In genomic region chr7:52498319-52498718, GRCh38 we compare ENCODE assay signal across 20 cellular contexts.
"Had no signal": no experiment of that assay in that cellular context is flagged by ENCODE, and none has a peak within 500 bp of the region (broad histone marks: within the 10 kb centered on the region; RNA-seq: fewer than 3 reads in every experiment).

No MANE protein-coding gene starts in this region.

- H3K4me3 Mint-ChIP-seq: activated CD8-positive, alpha-beta memory T cell treated with anti-CD3 and anti-CD28 coated beads, Interleukin-2, amount 10 ng/mL, durations not matched to agents 7 days and 5 days; activated naive CD4-positive, alpha-beta T cell treated with anti-CD3 and anti-CD28 coated beads for 36 hours; activated naive CD8-positive, alpha-beta T cell treated with anti-CD3 and anti-CD28 coated beads, Interleukin-2, amount 50 U/mL, for 24 hours; dendritic cell treated with granulocyte-macrophage colony-stimulating factor and Interleukin-4, amounts not matched to agents 40 ng/mL and 50 ng/mL, for 4 days; immature natural killer cell; mesothelial cell of epicardium had no signal

- H3K9ac ChIP-seq: parathyroid adenoma had no signal

- H3K9me3 ChIP-seq: breast epithelium had no signal

- ATAC-seq: activated CD8-positive, alpha-beta memory T cell treated with anti-CD3 and anti-CD28 coated beads, Interleukin-2, amount 10 ng/mL, durations not matched to agents 7 days and 5 days; activated naive CD8-positive, alpha-beta T cell treated with anti-CD3 and anti-CD28 coated beads, Interleukin-2, amount 50 U/mL, for 24 hours had no signal

- H3K4me1 Mint-ChIP-seq: activated CD8-positive, alpha-beta memory T cell treated with anti-CD3 and anti-CD28 coated beads, Interleukin-2, amount 10 ng/mL, durations not matched to agents 7 days and 5 days; activated naive CD8-positive, alpha-beta T cell treated with anti-CD3 and anti-CD28 coated beads, Interleukin-2, amount 50 U/mL, for 24 hours; immature natural killer cell had no signal

- H3K9me3 Mint-ChIP-seq: activated naive CD4-positive, alpha-beta T cell treated with anti-CD3 and anti-CD28 coated beads for 36 hours; dendritic cell treated with granulocyte-macrophage colony-stimulating factor and Interleukin-4, amounts not matched to agents 40 ng/mL and 50 ng/mL, for 4 days; mesothelial cell of epicardium had no signal

- H3K4me3 ChIP-seq: breast epithelium had no signal

- H3K79me2 ChIP-seq: parathyroid adenoma had no signal

- H3K27me3 ChIP-seq: breast epithelium had no signal

- H3K36me3 ChIP-seq: breast epithelium had no signal

- H3K27me3 Mint-ChIP-seq: activated CD8-positive, alpha-beta memory T cell treated with anti-CD3 and anti-CD28 coated beads, Interleukin-2, amount 10 ng/mL, durations not matched to agents 7 days and 5 days; activated naive CD8-positive, alpha-beta T cell treated with anti-CD3 and anti-CD28 coated beads, Interleukin-2, amount 50 U/mL, for 24 hours; dendritic cell treated with granulocyte-macrophage colony-stimulating factor and Interleukin-4, amounts not matched to agents 40 ng/mL and 50 ng/mL, for 4 days had no signal

- DNase-seq: activated CD4-positive, alpha-beta T cell treated with anti-CD3 and anti-CD28 coated beads for 1 hour; activated CD4-positive, alpha-beta T cell treated with anti-CD3 and anti-CD28 coated beads, Interleukin-2, amount 50 U/mL, for 48 hours; activated CD8-positive, alpha-beta memory T cell treated with anti-CD3 and anti-CD28 coated beads, Interleukin-2, amount 10 ng/mL, durations not matched to agents 7 days and 5 days; activated naive CD4-positive, alpha-beta T cell treated with anti-CD3 and anti-CD28 coated beads for 36 hours; activated naive CD8-positive, alpha-beta T cell treated with anti-CD3 and anti-CD28 coated beads, Interleukin-2, amount 50 U/mL, for 24 hours; activated T-cell treated with anti-CD3 and anti-CD28 coated beads, Interleukin-2, amount 50 U/mL, for 1 hour; aorta; effector memory CD4-positive, alpha-beta T cell; head of caudate nucleus; immature natural killer cell; stimulated activated CD4-positive, alpha-beta T cell treated with anti-CD3 and anti-CD28 coated beads, Interleukin-15, amount 100 ng/mL, for 24 hours; stimulated activated CD4-positive, alpha-beta T cell treated with anti-CD3 and anti-CD28 coated beads, Interleukin-4, amount 100 ng/mL, for 24 hours; stimulated activated naive CD4-positive, alpha-beta T cell; T-helper 9 cell; trophoblast cell had no signal

- H3K36me3 Mint-ChIP-seq: activated CD8-positive, alpha-beta memory T cell treated with anti-CD3 and anti-CD28 coated beads, Interleukin-2, amount 10 ng/mL, durations not matched to agents 7 days and 5 days; immature natural killer cell; mesothelial cell of epicardium had no signal

- H3K27ac ChIP-seq: breast epithelium, parathyroid adenoma had no signal

- H3K4me1 ChIP-seq: breast epithelium, parathyroid adenoma had no signal

- H2AFZ ChIP-seq: parathyroid adenoma had no signal

- H3K27ac Mint-ChIP-seq: activated CD8-positive, alpha-beta memory T cell treated with anti-CD3 and anti-CD28 coated beads, Interleukin-2, amount 10 ng/mL, durations not matched to agents 7 days and 5 days; activated naive CD4-positive, alpha-beta T cell treated with anti-CD3 and anti-CD28 coated beads for 36 hours; activated naive CD8-positive, alpha-beta T cell treated with anti-CD3 and anti-CD28 coated beads, Interleukin-2, amount 50 U/mL, for 24 hours; activated T-helper 2 cell treated with anti-CD3 and anti-CD28 coated beads, Interferon-gamma antibody, Interleukin-2, Interleukin-4, amounts not matched to agents 10 μg/mL and 5 μg/mL and 100 μg/mL, durations not matched to agents 14 hours and 24 hours and 36 hours; dendritic cell treated with granulocyte-macrophage colony-stimulating factor and Interleukin-4, amounts not matched to agents 40 ng/mL and 50 ng/mL, for 4 days; immature natural killer cell; mesothelial cell of epicardium had no signal
